1 cellular context compared by ENCODE assay signal in the genomic region with DNA sequence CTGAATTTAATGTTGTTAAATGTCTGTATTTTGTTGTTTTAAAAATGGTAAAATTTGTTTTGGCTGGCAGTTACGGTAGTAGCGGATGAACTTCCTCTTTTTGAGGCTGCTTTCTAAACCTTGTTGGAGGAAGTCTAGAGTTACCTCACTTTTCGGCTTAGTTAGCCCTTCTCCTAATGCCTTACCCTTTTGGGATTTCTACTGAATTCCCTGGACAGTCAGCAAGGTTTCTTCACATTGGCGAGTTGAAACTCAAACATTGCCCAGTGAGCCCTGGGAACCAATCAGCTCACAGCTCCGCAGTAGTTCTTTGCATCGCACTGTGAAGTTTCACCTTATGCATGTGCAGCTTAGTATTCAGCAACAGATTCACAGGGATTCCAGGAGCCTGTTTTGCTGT.
TF ChIP-seq lines count a peak whose summit lies in the region.

No MANE protein-coding gene starts in this region.

TF ChIP-seq in K562, 482 proteins besides CTCF, POLR2A, EP300 and RAD21 (continued from another document):
- TF ChIP-seq MLLT1 (IDR thresholded peaks at IDR 0.05) (no peak), FOXP1 (CRISPR knock-in tag; IDR thresholded peaks at IDR 0.05) (no peak), NCOA6 (IDR thresholded peaks at IDR 0.05) (no peak), NR2C1 (IDR thresholded peaks at IDR 0.05) (peak; percentile 46; the same call in 1 of the 2 replicates), NR2C1 (tag; IDR thresholded peaks at IDR 0.05) (peak; percentile 19; the same call in 1 of the 2 replicates), SETDB1 (IDR thresholded peaks at IDR 0.05; ENCODE audit: low read length) (no peak), FOXM1 (IDR thresholded peaks at IDR 0.05; ENCODE audit: low read depth) (peak; percentile 21; the same call in 1 of the 2 replicates), FOXM1 (CRISPR knock-in tag; IDR thresholded peaks at IDR 0.05; ENCODE audit: low read depth) (no peak), RAD51 (IDR thresholded peaks at IDR 0.05; ENCODE audit: borderline replicate concordance, low read depth) (no peak), ZNF830 (CRISPR knock-in tag; IDR thresholded peaks at IDR 0.05) (no peak)
- TF ChIP-seq, protein P1, sequence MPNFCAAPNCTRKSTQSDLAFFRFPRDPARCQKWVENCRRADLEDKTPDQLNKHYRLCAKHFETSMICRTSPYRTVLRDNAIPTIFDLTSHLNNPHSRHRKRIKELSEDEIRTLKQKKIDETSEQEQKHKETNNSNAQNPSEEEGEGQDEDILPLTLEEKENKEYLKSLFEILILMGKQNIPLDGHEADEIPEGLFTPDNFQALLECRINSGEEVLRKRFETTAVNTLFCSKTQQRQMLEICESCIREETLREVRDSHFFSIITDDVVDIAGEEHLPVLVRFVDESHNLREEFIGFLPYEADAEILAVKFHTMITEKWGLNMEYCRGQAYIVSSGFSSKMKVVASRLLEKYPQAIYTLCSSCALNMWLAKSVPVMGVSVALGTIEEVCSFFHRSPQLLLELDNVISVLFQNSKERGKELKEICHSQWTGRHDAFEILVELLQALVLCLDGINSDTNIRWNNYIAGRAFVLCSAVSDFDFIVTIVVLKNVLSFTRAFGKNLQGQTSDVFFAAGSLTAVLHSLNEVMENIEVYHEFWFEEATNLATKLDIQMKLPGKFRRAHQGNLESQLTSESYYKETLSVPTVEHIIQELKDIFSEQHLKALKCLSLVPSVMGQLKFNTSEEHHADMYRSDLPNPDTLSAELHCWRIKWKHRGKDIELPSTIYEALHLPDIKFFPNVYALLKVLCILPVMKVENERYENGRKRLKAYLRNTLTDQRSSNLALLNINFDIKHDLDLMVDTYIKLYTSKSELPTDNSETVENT (CRISPR knock-in tag; IDR thresholded peaks at IDR 0.05), result no peak
- TF ChIP-seq, protein P2, sequence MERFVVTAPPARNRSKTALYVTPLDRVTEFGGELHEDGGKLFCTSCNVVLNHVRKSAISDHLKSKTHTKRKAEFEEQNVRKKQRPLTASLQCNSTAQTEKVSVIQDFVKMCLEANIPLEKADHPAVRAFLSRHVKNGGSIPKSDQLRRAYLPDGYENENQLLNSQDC (CRISPR knock-in tag; IDR thresholded peaks at IDR 0.05), result no peak
TF ChIP-seq in K562: peak in this region for 7.
